19 cellular contexts compared by ENCODE assay signal in the genomic region with DNA sequence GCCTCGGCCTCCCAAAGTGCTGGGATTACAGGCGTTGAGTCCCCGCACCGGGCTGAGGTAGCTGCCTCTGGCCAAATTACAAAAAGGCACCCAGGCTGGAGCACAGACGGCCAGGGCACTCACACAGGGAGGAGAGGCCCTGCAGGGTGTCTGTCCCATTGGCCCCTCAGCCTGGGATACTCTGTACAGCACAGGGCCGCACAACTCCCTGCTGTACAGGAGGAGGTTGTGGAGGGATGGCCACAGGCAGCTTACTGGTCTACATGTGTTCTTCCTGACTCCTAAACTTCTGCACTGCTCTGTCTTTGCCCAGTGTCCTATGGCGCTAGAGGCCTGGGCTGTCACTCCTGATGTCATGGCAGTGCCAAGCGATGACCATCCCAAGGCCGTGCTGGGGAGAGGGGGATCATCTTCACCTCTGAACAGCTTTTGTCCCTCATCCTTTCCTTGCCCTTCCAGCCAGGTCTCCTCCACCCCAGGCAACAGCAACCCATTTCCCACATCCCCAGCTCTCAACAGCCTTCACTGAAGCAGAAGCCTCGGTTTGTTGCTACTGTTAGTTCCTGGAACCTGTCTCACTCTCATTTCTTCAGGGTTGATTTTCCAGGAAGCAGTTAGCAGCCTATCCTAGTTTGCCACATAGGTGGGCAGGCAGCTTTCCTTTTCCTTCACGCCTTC. TPM values are rescaled to one million over a fixed set of nuclear protein-coding genes. Genes with fewer than 3 reads are reported as not detected.
A peak's percentile ranks its signal among the peaks of the same experiment; 100 is the strongest.
DNase-seq lines count a peak whose midpoint lies in the region; ATAC-seq and TF ChIP-seq lines count a peak whose summit lies in the region.
"Had no signal": no experiment of that assay in that cellular context is flagged by ENCODE, and none has a peak within 500 bp of the region (broad histone marks: within the 10 kb centered on the region; RNA-seq: fewer than 3 reads in every experiment).

No MANE protein-coding gene starts in this region.

- peaks cover 0 to 15% (median 0%) of the 10 kb centered on the region in 3 donors for H3K36me3 Mint-ChIP-seq in CD8-positive, alpha-beta memory T cell
- peaks cover 19% of the 10 kb centered on the region for H3K36me3 Mint-ChIP-seq in activated T-helper 17 cell treated with anti-CD3 and anti-CD28 coated beads, Interleukin-2, amount 50 U/mL, for 72 hours (ENCODE audit: low read depth)
- H3K36me3 Mint-ChIP-seq in naive B cell = no peaks in the 10 kb centered on the region

- peaks cover 22 to 36% (median 27%) of the 10 kb centered on the region in 3 donors for H3K4me1 Mint-ChIP-seq in CD8-positive, alpha-beta memory T cell
- H3K4me1 Mint-ChIP-seq in activated T-helper 17 cell treated with anti-CD3 and anti-CD28 coated beads, Interleukin-2, amount 50 U/mL, for 72 hours = peaks cover 10% of the 10 kb centered on the region
- H3K4me1 Mint-ChIP-seq in naive B cell = peaks cover 16 to 34% (median 32%) of the 10 kb centered on the region in 3 donors

- peak overlapping the region in 6 of 7 donors; percentile 11 to 68 (median 50) for H3K4me3 Mint-ChIP-seq in CD8-positive, alpha-beta memory T cell
- peak overlapping the region; percentile 19 for H3K4me3 Mint-ChIP-seq in activated T-helper 17 cell treated with anti-CD3 and anti-CD28 coated beads, Interleukin-2, amount 50 U/mL, for 72 hours
- H3K4me3 Mint-ChIP-seq in naive B cell = peak overlapping the region in 6 of 8 donors; percentile 31 to 71 (median 45)

- no peaks in the 10 kb centered on the region for H3K27me3 ChIP-seq in A673 (replicated peaks; ENCODE audit: insufficient read depth, low read depth, low read length, poor library complexity)
- H3K27me3 ChIP-seq in CD8-positive, alpha-beta memory T cell (ENCODE audit: insufficient read depth, low read length, poor library complexity, severe bottlenecking) = no peaks in the 10 kb centered on the region
- H3K27me3 ChIP-seq: esophagus muscularis mucosa had no signal

- H3K9me3 Mint-ChIP-seq in CD8-positive, alpha-beta memory T cell = no peaks in the 10 kb centered on the region
- H3K9me3 Mint-ChIP-seq in activated T-helper 17 cell treated with anti-CD3 and anti-CD28 coated beads, Interleukin-2, amount 50 U/mL, for 72 hours = no peaks in the 10 kb centered on the region
- no peaks in the 10 kb centered on the region for H3K9me3 Mint-ChIP-seq in naive B cell
- H3K9me3 Mint-ChIP-seq: IgD-negative memory B cell had no signal

- peaks cover 15% of the 10 kb centered on the region for H3K36me3 ChIP-seq in A673 (ENCODE audit: insufficient read depth, low read length, poor library complexity, severe bottlenecking)
- H3K36me3 ChIP-seq in CD8-positive, alpha-beta memory T cell (ENCODE audit: insufficient read depth, low read length) = no peaks in the 10 kb centered on the region

- POLR2A ChIA-PET in A673 (lab: Charles Lee; ENCODE audit: low non-redundant PET) = interaction anchor here (0.6 kb wide), 1 partner anchor 467 kb away, joined by 9 read pairs; no protein-coding TSS in a partner anchor
- POLR2A ChIA-PET in CD8-positive, alpha-beta memory T cell (lab: Charles Lee) = no interaction called here

- no peak for TF ChIP-seq CTCF in A673 (conservative IDR thresholded peaks at IDR 0.05; ENCODE audit: low read depth, low read length)

- CTCF ChIA-PET in A673 (lab: Charles Lee) = no interaction called here
- CTCF ChIA-PET in CD8-positive, alpha-beta memory T cell (lab: Charles Lee) = no interaction called here

- H3K27ac Mint-ChIP-seq in CD8-positive, alpha-beta memory T cell = peak overlapping the region in 1 of 8 donors; percentile 4
- H3K27ac Mint-ChIP-seq in activated T-helper 17 cell treated with anti-CD3 and anti-CD28 coated beads, Interleukin-2, amount 50 U/mL, for 72 hours = no peak overlapping the region
- H3K27ac Mint-ChIP-seq in naive B cell = peak overlapping the region in 1 of 6 donors; percentile 54

- no peaks in the 10 kb centered on the region for H3K9me3 ChIP-seq in A673 (ENCODE audit: low read depth, low read length, poor library complexity, severe bottlenecking)
- no peaks in the 10 kb centered on the region for H3K9me3 ChIP-seq in CD8-positive, alpha-beta memory T cell (ENCODE audit: low read length)
- H3K9me3 ChIP-seq: esophagus muscularis mucosa had no signal

- no TSS peak for BruUV-seq in A673 (replicated peaks; lab: Mats Ljungman, UMichigan)

- intact Hi-C loops in A673 (cut with micrococcal nuclease; ENCODE audit: unreplicated experiment) = loop anchor here (5.0 kb wide), 1 partner anchor 140 kb away; the partner anchor contains the start of gene GFPT2

- peaks cover 0 to 3% of the 10 kb centered on the region in 2 donors for H3K27me3 Mint-ChIP-seq in CD8-positive, alpha-beta memory T cell
- H3K27me3 Mint-ChIP-seq in activated T-helper 17 cell treated with anti-CD3 and anti-CD28 coated beads, Interleukin-2, amount 50 U/mL, for 72 hours = no peaks in the 10 kb centered on the region
- no peaks in the 10 kb centered on the region for H3K27me3 Mint-ChIP-seq in naive B cell

- peaks cover 18% of the 10 kb centered on the region for H3K4me1 ChIP-seq in A673 (ENCODE audit: insufficient read depth, low read length, poor library complexity, severe bottlenecking)
- H3K4me1 ChIP-seq in CD8-positive, alpha-beta memory T cell (ENCODE audit: insufficient read depth, low read length) = peaks cover 27% of the 10 kb centered on the region

- H3K4me3 ChIP-seq in A673 (ENCODE audit: low read depth, low read length, poor library complexity, severe bottlenecking) = no peak overlapping the region
- no peak overlapping the region for H3K4me3 ChIP-seq in CD8-positive, alpha-beta memory T cell (ENCODE audit: low read length)
- H3K4me3 ChIP-seq: esophagus muscularis mucosa had no signal

- no peak for ATAC-seq in activated T-helper 17 cell treated with anti-CD3 and anti-CD28 coated beads, Interleukin-2, amount 50 U/mL, for 72 hours (replicated peaks)
- ATAC-seq in naive B cell (ENCODE audit: low read depth in 2 of 2) = no peak
- ATAC-seq: left colon, right cardiac atrium had no signal

- DNase-seq in A673 (ENCODE audit: low spot score) (no peak), naive B cell (no peak), SHP77 (lab: John Stamatoyannopoulos, UW) (no peak), SIG-M5 treated with dmso at 0.1 percent for 504 hours (lab: John Stamatoyannopoulos, UW; ENCODE audit: unreplicated experiment) (no peak)
- no peak for DNase-seq in CD8-positive, alpha-beta memory T cell
- DNase-seq in activated CD4-positive, CD25-positive, alpha-beta regulatory T cell (lab: John Stamatoyannopoulos, UW) = no peak
- DNase-seq: activated CD4-positive, CD25-positive, alpha-beta regulatory T cell treated with anti-CD3 and anti-CD28 coated beads, Interleukin-2, amount 50 U/mL, for 72 hours; caudate nucleus; left colon; NCI-H2029; occipital lobe; right cardiac atrium; SIG-M5; stimulated activated CD4-positive, alpha-beta T cell treated with anti-CD3 and anti-CD28 coated beads, Interleukin-15, amount 100 ng/mL, for 24 hours; stimulated activated naive CD4-positive, alpha-beta T cell treated with Interleukin-2 at 50 U/mL for 16 hours; T-helper 9 cell had no signal

- peak overlapping the region; percentile 16 for H3K27ac ChIP-seq in A673 (ENCODE audit: low read depth, low read length, poor library complexity, severe bottlenecking)
- no peak overlapping the region for H3K27ac ChIP-seq in CD8-positive, alpha-beta memory T cell (ENCODE audit: low read depth, low read length)
- H3K27ac ChIP-seq: esophagus muscularis mucosa had no signal

RNA-seq across cellular contexts. Expression of gene CNOT6, which starts 1.8 kb away (rescaled TPM):
- total RNA-seq in A673 (2021) = 60.9 and 61.6 TPM in 2 replicates
- 10 to 100 TPM; 36.0 to 39.9 TPM for total RNA-seq in CD8-positive, alpha-beta memory T cell
- 11.4 TPM for polyA plus RNA-seq in CD8-positive, alpha-beta memory T cell
- total RNA-seq in activated T-helper 17 cell treated with anti-CD3 and anti-CD28 coated beads, Interleukin-2, amount 50 U/mL, for 72 hours = 10 to 100 TPM; 23.9 to 38.7 TPM
- polyA plus RNA-seq in naive B cell (ENCODE audit: low read depth in 6 of 6) = 1 to 10 TPM in 5 of 6 donors, under 1 TPM in 1; 0.84 to 8.8 (median 6.3) TPM
